Comparison of ENCODE assay signal across 18 cellular contexts in the genomic region with DNA sequence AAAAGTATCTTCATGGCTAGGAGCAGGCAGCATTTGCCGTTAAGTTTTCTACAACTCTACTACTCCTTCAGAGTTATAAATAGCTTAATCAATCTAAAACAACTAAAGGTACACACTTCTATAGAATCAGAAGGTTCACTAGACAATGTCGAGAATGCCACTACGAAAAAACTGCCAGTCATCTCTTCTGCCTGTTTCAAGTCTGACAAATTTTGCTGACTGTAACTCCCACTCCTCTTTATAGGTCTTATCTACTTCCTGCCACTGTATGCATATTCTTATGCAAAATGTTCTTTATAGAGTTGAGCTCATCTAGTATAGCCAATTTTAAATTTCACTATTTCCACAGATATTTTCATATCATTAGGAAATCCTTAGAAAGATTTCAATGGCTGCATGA.
"Had no signal": no experiment of that assay in that cellular context is flagged by ENCODE, and none has a peak within 500 bp of the region (broad histone marks: within the 10 kb centered on the region; RNA-seq: fewer than 3 reads in every experiment).

No MANE protein-coding gene starts in this region.

- DNase-seq: activated CD4-positive, alpha-beta T cell treated with anti-CD3 and anti-CD28 coated beads for 4 hours; activated CD8-positive, alpha-beta memory T cell treated with anti-CD3 and anti-CD28 coated beads, Interleukin-2, amount 50 U/mL, for 4 hours; activated CD8-positive, alpha-beta T cell treated with anti-CD3 and anti-CD28 coated beads for 36 hours; activated gamma-delta T cell treated with Interleukin-2 at 50 U/mL for 16 hours; activated naive CD4-positive, alpha-beta T cell treated with anti-CD3 and anti-CD28 coated beads, Interleukin-2, amount 10 ng/mL, durations not matched to agents 7 days and 5 days; activated naive CD8-positive, alpha-beta T cell treated with anti-CD3 and anti-CD28 coated beads for 36 hours; activated T-cell treated with anti-CD3 and anti-CD28 coated beads, Interleukin-2, amount 50 U/mL, for 72 hours; brain microvascular endothelial cell; NCI-H1092; NCI-H1417; NCI-H1930; NCI-H2171; NCI-H2227 treated with DMSO at 0.1 percent for 48 hours; PC-3; SHP77 had no signal

- H3K36me3 ChIP-seq: brain microvascular endothelial cell, cardiac muscle cell, SJSA1 had no signal

- H3K27me3 ChIP-seq: brain microvascular endothelial cell, cardiac muscle cell, SJSA1 had no signal

- H3K27ac ChIP-seq: brain microvascular endothelial cell, cardiac muscle cell, SJSA1 had no signal

- ATAC-seq: activated CD4-positive, CD25-positive, alpha-beta regulatory T cell treated with anti-CD3 and anti-CD28 coated beads, Interleukin-2, amount 50 U/mL, for 24 hours; activated CD8-positive, alpha-beta T cell treated with anti-CD3 and anti-CD28 coated beads for 36 hours; activated T-cell treated with anti-CD3 and anti-CD28 coated beads, Interleukin-2, amount 50 U/mL, for 72 hours; PC-3 had no signal

- H3K4me3 ChIP-seq: cardiac muscle cell, SJSA1 had no signal

- H3K9me3 ChIP-seq: SJSA1 had no signal

- H3K4me1 ChIP-seq: SJSA1 had no signal
